19 cellular contexts compared by ENCODE assay signal in genomic region chr5:72608297-72608696, GRCh38.
DNase-seq lines count a peak whose midpoint lies in the region; ATAC-seq and TF ChIP-seq lines count a peak whose summit lies in the region.
"Had no signal": no experiment of that assay in that cellular context is flagged by ENCODE, and none has a peak within 500 bp of the region (broad histone marks: within the 10 kb centered on the region; RNA-seq: fewer than 3 reads in every experiment).

No MANE protein-coding gene starts in this region.

- intact Hi-C loops in left ventricle myocardium superior (cut with micrococcal nuclease) (no loop called here), Right ventricle myocardium superior (cut with DNase I) (no loop called here)

- no peak for ATAC-seq in left ventricle myocardium superior
- no peak for ATAC-seq in Right ventricle myocardium superior (ENCODE audit: poor library complexity)
- no peak for ATAC-seq in HG03442 (IDR thresholded peaks at IDR 0.05; ENCODE audit: unreplicated experiment)
- ATAC-seq: T-helper 17 cell had no signal

- no peak overlapping the region for H3K4me3 ChIP-seq in cardiac fibroblast (replicated peaks in 1 of 2; ENCODE audit: low read depth in 2 of 2, low read length in 2 of 2)
- H3K4me3 ChIP-seq: esophagus muscularis mucosa, PC-9, tibial nerve had no signal

- DNase-seq in left ventricle myocardium superior (peak; percentile 32), Right ventricle myocardium superior (no peak), cardiac fibroblast (ENCODE audit: low read depth in 2 of 2) (peak; percentile 66 to 84), medulla oblongata (ENCODE audit: extremely low spot score) (peak; percentile 86), ecto neural progenitor cell (ENCODE audit: low spot score) (no peak), DMS53 treated with DMSO at 0.1 percent for 48 hours (lab: John Stamatoyannopoulos, UW; ENCODE audit: unreplicated experiment) (no peak), DMS114 treated with DMSO at 0.1 percent for 48 hours (lab: John Stamatoyannopoulos, UW; ENCODE audit: unreplicated experiment) (no peak)
- DNase-seq: ACHN; activated CD4-positive, alpha-beta T cell treated with anti-CD3 and anti-CD28 coated beads, Interleukin-2, amount 50 U/mL, for 48 hours; activated gamma-delta T cell; central memory CD4-positive, alpha-beta T cell; islet precursor cell; KG1; NCI-H2029; PC-9; T-helper 17 cell had no signal

- TF ChIP-seq CTCF in cardiac fibroblast (IDR thresholded peaks at IDR 0.05; ENCODE audit: low read depth, low read length): no peak

Comparison
In these comparisons a context has a peak if more than half of its experiments do, and no peak if none do; other contexts are left out.
1. DNase-seq: peak in left ventricle myocardium superior (single experiment), cardiac fibroblast (2 of 2) and medulla oblongata (single experiment); none in Right ventricle myocardium superior (single experiment), ecto neural progenitor cell (single experiment), DMS53 treated with DMSO at 0.1 percent for 48 hours (single experiment) and DMS114 treated with DMSO at 0.1 percent for 48 hours (single experiment).